Comparison of ENCODE assay signal across 8 cellular contexts in genomic region chr18:70288851-70289328, GRCh38. TPM values are rescaled to one million over a fixed set of nuclear protein-coding genes. Genes with fewer than 3 reads are reported as not detected.
A peak's percentile ranks its signal among the peaks of the same experiment; 100 is the strongest.
DNase-seq lines count a peak whose midpoint lies in the region; ATAC-seq, FAIRE-seq and TF ChIP-seq lines count a peak whose summit lies in the region.

SOCS6 (plus strand) TSS chr18:70289045; CDS start chr18:70324669, 35,624 bp downstream.

- H3K27ac ChIP-seq in uterus, result peak within 1 kb of the TSS; percentile 87 to 92

- DNase-seq in BE2C (peak; percentile 56), GM18507 (ENCODE audit: extremely low spot score, insufficient read length, low read depth) (peak; percentile 52), NCI-H2171 (lab: John Stamatoyannopoulos, UW) (peak; percentile 6), fibroblast of villous mesenchyme (ENCODE audit: low read depth) (peak; percentile 66), uterus (peak; percentile 31 to 51)
- DNase-seq in activated T-helper 1 cell treated with anti-CD3 and anti-CD28 coated beads, Interleukin-12 subunit alpha, Interleukin-12 subunit beta, Interleukin-2, Interleukin-4 antibody, amounts not matched to agents 30 ng/mL and 10 ng/mL and 1 ng/mL, durations not matched to agents 14 hours and 24 hours and 36 hours (ENCODE audit: low spot score), result peak; percentile 41

- peak within 1 kb of the TSS; percentile 90 for H3K4me3 Mint-ChIP-seq in activated T-helper 1 cell treated with anti-CD3 and anti-CD28 coated beads, Interleukin-12 subunit alpha, Interleukin-12 subunit beta, Interleukin-2, Interleukin-4 antibody, amounts not matched to agents 30 ng/mL and 10 ng/mL and 1 ng/mL, durations not matched to agents 14 hours and 24 hours and 36 hours
- peak within 1 kb of the TSS; percentile 93 to 100 (median 99) for H3K4me3 Mint-ChIP-seq in nephron

- no peaks in the 10 kb centered on the region for H3K27me3 ChIP-seq in BE2C
- H3K27me3 ChIP-seq in uterus, result no peaks in the 10 kb centered on the region

- H3K4me3 ChIP-seq in BE2C (ENCODE audit: low read depth, low read length) (peak within 1 kb of the TSS; percentile 60), fibroblast of villous mesenchyme (ENCODE audit: low read depth, low read length) (peak within 1 kb of the TSS; percentile 73), uterus (peak within 1 kb of the TSS; percentile 52 to 98)

- peak; percentile 72 for ATAC-seq in HG02840 (IDR thresholded peaks at IDR 0.05; ENCODE audit: low FRiP score, unreplicated experiment)

- FAIRE-seq in GM18507 (lab: Jason Lieb, UNC), result peak; percentile 66

- H3K9me3 ChIP-seq in BE2C, result no peaks in the 10 kb centered on the region
- no peaks in the 10 kb centered on the region for H3K9me3 ChIP-seq in uterus

- H3K9me3 Mint-ChIP-seq in activated T-helper 1 cell treated with anti-CD3 and anti-CD28 coated beads, Interleukin-12 subunit alpha, Interleukin-12 subunit beta, Interleukin-2, Interleukin-4 antibody, amounts not matched to agents 30 ng/mL and 10 ng/mL and 1 ng/mL, durations not matched to agents 14 hours and 24 hours and 36 hours, result no peaks in the 10 kb centered on the region
- H3K9me3 Mint-ChIP-seq in nephron, result no peaks in the 10 kb centered on the region

- H3K36me3 ChIP-seq in BE2C, result no peaks in the 10 kb centered on the region
- no peaks in the 10 kb centered on the region for H3K36me3 ChIP-seq in uterus

- peak within 1 kb of the TSS; percentile 70 for H3K27ac Mint-ChIP-seq in activated T-helper 1 cell treated with anti-CD3 and anti-CD28 coated beads, Interleukin-12 subunit alpha, Interleukin-12 subunit beta, Interleukin-2, Interleukin-4 antibody, amounts not matched to agents 30 ng/mL and 10 ng/mL and 1 ng/mL, durations not matched to agents 14 hours and 24 hours and 36 hours
- peak within 1 kb of the TSS; percentile 99 for H3K27ac Mint-ChIP-seq in nephron

- TF ChIP-seq POLR2A in uterus (IDR thresholded peaks at IDR 0.05), result peak in 1 of 2 donors; percentile 31

- H3K4me1 ChIP-seq in BE2C, result peaks cover 6% of the 10 kb centered on the region
- H3K4me1 ChIP-seq in uterus, result peaks cover 4 to 5% of the 10 kb centered on the region in 2 donors

- peaks cover 29% of the 10 kb centered on the region for H3K27me3 Mint-ChIP-seq in activated T-helper 1 cell treated with anti-CD3 and anti-CD28 coated beads, Interleukin-12 subunit alpha, Interleukin-12 subunit beta, Interleukin-2, Interleukin-4 antibody, amounts not matched to agents 30 ng/mL and 10 ng/mL and 1 ng/mL, durations not matched to agents 14 hours and 24 hours and 36 hours (ENCODE audit: insufficient read depth)
- no peaks in the 10 kb centered on the region for H3K27me3 Mint-ChIP-seq in nephron (ENCODE audit: low read depth)

- intact Hi-C loops in activated T-helper 1 cell treated with anti-CD3 and anti-CD28 coated beads, Interleukin-12 subunit alpha, Interleukin-12 subunit beta, Interleukin-2, Interleukin-4 antibody, amounts not matched to agents 30 ng/mL and 10 ng/mL and 1 ng/mL, durations not matched to agents 14 hours and 24 hours and 36 hours (cut with micrococcal nuclease), result loop anchor here (1.0 kb wide), 1 partner anchor 84 kb away; the partner anchor contains the start of gene RTTN
- intact Hi-C loops in uterus (cut with DNase I; ENCODE audit: low total_unique reads), result no loop called here

- H3K36me3 Mint-ChIP-seq in activated T-helper 1 cell treated with anti-CD3 and anti-CD28 coated beads, Interleukin-12 subunit alpha, Interleukin-12 subunit beta, Interleukin-2, Interleukin-4 antibody, amounts not matched to agents 30 ng/mL and 10 ng/mL and 1 ng/mL, durations not matched to agents 14 hours and 24 hours and 36 hours (ENCODE audit: low read depth), result peaks cover 4% of the 10 kb centered on the region
- peaks cover 8% of the 10 kb centered on the region for H3K36me3 Mint-ChIP-seq in nephron (ENCODE audit: low read depth)

- TF ChIP-seq CTCF in BE2C (IDR thresholded peaks at IDR 0.05; ENCODE audit: low read depth, low read length) (no peak), fibroblast of villous mesenchyme (IDR thresholded peaks at IDR 0.05; ENCODE audit: insufficient read depth, low read depth, low read length) (no peak), nephron (IDR thresholded peaks at IDR 0.05; ENCODE audit: unreplicated experiment in 3 of 3) (no peak), uterus (IDR thresholded peaks at IDR 0.05) (no peak)

- H3K4me1 Mint-ChIP-seq in activated T-helper 1 cell treated with anti-CD3 and anti-CD28 coated beads, Interleukin-12 subunit alpha, Interleukin-12 subunit beta, Interleukin-2, Interleukin-4 antibody, amounts not matched to agents 30 ng/mL and 10 ng/mL and 1 ng/mL, durations not matched to agents 14 hours and 24 hours and 36 hours (ENCODE audit: low read depth), result peaks cover 9% of the 10 kb centered on the region
- H3K4me1 Mint-ChIP-seq in nephron, result peaks cover 39% of the 10 kb centered on the region

RNA-seq across cellular contexts. Expression of gene SOCS6, which starts in this region (rescaled TPM):
- 8.1 TPM for polyA plus RNA-seq in BE2C (2012; ENCODE audit: insufficient read depth, insufficient read length, low read depth)
- 3.7 and 3.9 TPM in 2 replicates for total RNA-seq in activated T-helper 1 cell treated with anti-CD3 and anti-CD28 coated beads, Interleukin-12 subunit alpha, Interleukin-12 subunit beta, Interleukin-2, Interleukin-4 antibody, amounts not matched to agents 30 ng/mL and 10 ng/mL and 1 ng/mL, durations not matched to agents 14 hours and 24 hours and 36 hours
- total RNA-seq in fibroblast of villous mesenchyme (30.9 and 34.5 TPM in 2 replicates), uterus (10 to 100 TPM; 12.9 to 59.5 (median 19.9) TPM)

Comparison
In these comparisons a context has a peak if more than half of its experiments do, and no peak if none do; other contexts are left out.
1. Peak in every context shown above with its lines: DNase-seq, ATAC-seq, H3K4me3 ChIP-seq and H3K27ac ChIP-seq.
2. DNase-seq: peak in every context shown above with its lines; median percentile 66 in fibroblast of villous mesenchyme; 56 in BE2C; 52 in GM18507; 41 in activated T-helper 1 cell treated with anti-CD3 and anti-CD28 coated beads, Interleukin-12 subunit alpha, Interleukin-12 subunit beta, Interleukin-2, Interleukin-4 antibody, amounts not matched to agents 30 ng/mL and 10 ng/mL and 1 ng/mL, durations not matched to agents 14 hours and 24 hours and 36 hours; 41 in uterus; 6 in NCI-H2171.